Comparison of ENCODE assay signal across 8 cellular contexts in genomic region chr2:38751847-38752410, GRCh38. TPM values are rescaled to one million over a fixed set of nuclear protein-coding genes. Genes with fewer than 3 reads are reported as not detected.
A peak's percentile ranks its signal among the peaks of the same experiment; 100 is the strongest.
DNase-seq lines count a peak whose midpoint lies in the region; ATAC-seq and TF ChIP-seq lines count a peak whose summit lies in the region.

No MANE protein-coding gene starts in this region.

- H3K27me3 Mint-ChIP-seq in glutamatergic neuron (ENCODE audit: unreplicated experiment), result peaks cover 13% of the 10 kb centered on the region

- no peaks in the 10 kb centered on the region for H3K27me3 ChIP-seq in skeletal muscle tissue (ENCODE audit: control insufficient read depth in 3 of 3, insufficient read depth in 3 of 3, low read length in 3 of 3)

- TF ChIP-seq CTCF in HFF-Myc (IDR thresholded peaks at IDR 0.05; ENCODE audit: low read depth, low read length, missing control alignments) (no peak), VCaP (conservative IDR thresholded peaks at IDR 0.05) (no peak), glutamatergic neuron (IDR thresholded peaks at IDR 0.05; ENCODE audit: partially characterized antibody, unreplicated experiment) (no peak), GM10248 (IDR thresholded peaks at IDR 0.05; ENCODE audit: control extremely low read depth, extremely low read depth, low read depth, missing control alignments) (no peak)

- H3K4me1 ChIP-seq in skeletal muscle tissue (ENCODE audit: control insufficient read depth in 3 of 3, insufficient read depth in 3 of 3, low read length in 3 of 3), result peaks cover 15 to 18% (median 18%) of the 10 kb centered on the region in 3 donors

- peaks cover 22% of the 10 kb centered on the region for H3K9me3 Mint-ChIP-seq in glutamatergic neuron (ENCODE audit: unreplicated experiment)

- H3K27ac ChIP-seq in VCaP (peak overlapping the region; percentile 95), skeletal muscle tissue (ENCODE audit: low read depth, low read length) (peak overlapping the region; percentile 98)

- H3K4me1 Mint-ChIP-seq in glutamatergic neuron (ENCODE audit: low read depth, unreplicated experiment), result peaks cover 16% of the 10 kb centered on the region

- no peaks in the 10 kb centered on the region for H3K36me3 Mint-ChIP-seq in glutamatergic neuron (ENCODE audit: unreplicated experiment)

- no peaks in the 10 kb centered on the region for H3K9me3 ChIP-seq in skeletal muscle tissue (ENCODE audit: control insufficient read depth in 3 of 3, low read length in 3 of 3)

- POLR2A ChIA-PET in GM10248 (lab: Yijun Ruan, JAX), result interaction anchor here (0.6 to 2.2 kb wide), 77 partner anchors 10 to 1600 kb away, joined by 3 to 61 read pairs (median 4); partner anchors contain the start of genes ATL2, CYP1B1, DHX57 and GALM

- CTCF ChIA-PET in GM10248 (lab: Yijun Ruan, JAX), result interaction anchor here (1.6 to 3.2 kb wide), 2 partner anchors 10 to 170 kb away, joined by 4 to 10 read pairs; no protein-coding TSS in a partner anchor

- peak overlapping the region; percentile 100 for H3K4me3 Mint-ChIP-seq in glutamatergic neuron (ENCODE audit: unreplicated experiment)

- H3K9ac ChIP-seq in skeletal muscle tissue (ENCODE audit: low read depth in 1 of 3, low read length in 3 of 3), result peak overlapping the region; percentile 93 to 100 (median 100)

- H3K4me3 ChIP-seq in HFF-Myc (replicated peaks; ENCODE audit: low read depth, low read length) (peak overlapping the region; percentile 68), skeletal muscle tissue (ENCODE audit: low read length in 3 of 3) (peak overlapping the region; percentile 100)

- no peak for ATAC-seq in GM21528 (IDR thresholded peaks at IDR 0.05; ENCODE audit: low FRiP score, unreplicated experiment)
- ATAC-seq in HG03457 (IDR thresholded peaks at IDR 0.05; ENCODE audit: unreplicated experiment), result no peak

- DNase-seq in AG20443 (ENCODE audit: low spot score), result peak; percentile 35
- no peak for DNase-seq in HFF-Myc (ENCODE audit: extremely low read depth, low read depth)
- DNase-seq in glutamatergic neuron, result no peak
- DNase-seq in GM10248 (ENCODE audit: extremely low spot score), result no peak

- H3K36me3 ChIP-seq in skeletal muscle tissue (ENCODE audit: control insufficient read depth in 3 of 3, insufficient read depth in 3 of 3, low read length in 3 of 3), result peaks cover 17 to 28% (median 26%) of the 10 kb centered on the region in 3 donors

- peak overlapping the region; percentile 100 for H3K27ac Mint-ChIP-seq in glutamatergic neuron (ENCODE audit: unreplicated experiment)

RNA-seq across cellular contexts. Expression of gene SRSF7, which starts 0.8 kb away (rescaled TPM):
- 155 TPM for total RNA-seq in glutamatergic neuron (ENCODE audit: unreplicated experiment)
- total RNA-seq in skeletal muscle tissue, result 79.9 TPM

RNA-seq across cellular contexts. Expression of gene GEMIN6, which starts 26.1 kb away (rescaled TPM):
- total RNA-seq in glutamatergic neuron (ENCODE audit: unreplicated experiment), result 9.1 TPM
- total RNA-seq in skeletal muscle tissue, result 9.9 TPM
